In genomic region chr20:32509639-32510066, GRCh38 we compare ENCODE assay signal across 9 cellular contexts.
DNase-seq lines count a peak whose midpoint lies in the region; ATAC-seq and TF ChIP-seq lines count a peak whose summit lies in the region.
"Had no signal": no experiment of that assay in that cellular context is flagged by ENCODE, and none has a peak within 500 bp of the region (broad histone marks: within the 10 kb centered on the region; RNA-seq: fewer than 3 reads in every experiment).

No MANE protein-coding gene starts in this region.

- no peaks in the 10 kb centered on the region for H4K20me1 ChIP-seq in HCT116 (ENCODE audit: insufficient read depth)
- H4K20me1 ChIP-seq in smooth muscle cell (ENCODE audit: low read depth), result no peaks in the 10 kb centered on the region

- H3K9ac ChIP-seq in HCT116 (ENCODE audit: low read length), result no peak overlapping the region
- H3K9ac ChIP-seq in smooth muscle cell (ENCODE audit: low read depth), result no peak overlapping the region

- ATAC-seq in HCT116 (no peak), right cardiac atrium (no peak), HG02884 (IDR thresholded peaks at IDR 0.05; ENCODE audit: unreplicated experiment) (no peak)

- H3K4me2 ChIP-seq in HCT116 (ENCODE audit: low read length) (no peak overlapping the region), smooth muscle cell (no peak overlapping the region)

- CTCF ChIA-PET in HCT116 (lab: Charles Lee), result no interaction called here

- TF ChIP-seq POLR2A in HCT116 (IDR thresholded peaks at IDR 0.05; ENCODE audit: borderline replicate concordance, extremely low read depth, insufficient read depth, insufficient read length), result no peak

- H2AFZ ChIP-seq in HCT116 (ENCODE audit: low read depth, low read length, poor library complexity, severe bottlenecking), result no peak overlapping the region
- H2AFZ ChIP-seq in smooth muscle cell (ENCODE audit: low read depth), result no peak overlapping the region

- POLR2A ChIA-PET in HCT116 (lab: Charles Lee), result no interaction called here

- no peak overlapping the region for H3K4me3 ChIP-seq in HCT116 (replicated peaks in 1 of 2; ENCODE audit: low read depth in 1 of 2, low read length in 2 of 2)
- no peak overlapping the region for H3K4me3 ChIP-seq in smooth muscle cell
- H3K4me3 ChIP-seq in right cardiac atrium (ENCODE audit: low read length), result no peak overlapping the region
- H3K4me3 ChIP-seq: right lobe of liver had no signal

- no peaks in the 10 kb centered on the region for H3K4me1 ChIP-seq in HCT116 (ENCODE audit: control insufficient read depth in 1 of 2, insufficient read depth in 2 of 2, low read length in 2 of 2)
- H3K4me1 ChIP-seq in smooth muscle cell (ENCODE audit: low read depth), result peaks cover 13% of the 10 kb centered on the region
- peaks cover 5% of the 10 kb centered on the region for H3K4me1 ChIP-seq in right cardiac atrium (ENCODE audit: control insufficient read depth, insufficient read depth, low read length)

- H3K27ac ChIP-seq in HCT116 (ENCODE audit: low read depth, low read length) (no peak overlapping the region), smooth muscle cell (ENCODE audit: low read depth) (no peak overlapping the region), right cardiac atrium (ENCODE audit: low read length) (no peak overlapping the region)
- H3K27ac ChIP-seq: right lobe of liver had no signal

- H3K9me3 ChIP-seq in HCT116 (ENCODE audit: control insufficient read depth in 1 of 2, insufficient read depth in 1 of 2, low read depth in 1 of 2, low read length in 2 of 2), result no peaks in the 10 kb centered on the region
- H3K9me3 ChIP-seq in smooth muscle cell (replicated peaks; ENCODE audit: low read depth), result no peaks in the 10 kb centered on the region
- no peaks in the 10 kb centered on the region for H3K9me3 ChIP-seq in right cardiac atrium (ENCODE audit: control insufficient read depth, low read length)
- H3K9me3 ChIP-seq: right lobe of liver had no signal

- H3K79me2 ChIP-seq in HCT116 (ENCODE audit: insufficient read depth, low read length) (no peaks in the 10 kb centered on the region), smooth muscle cell (ENCODE audit: low read depth) (no peaks in the 10 kb centered on the region)

- WGBS in smooth muscle cell (ENCODE audit: low lambda C conversion rate), result 53% methylated on average over 10 of the region's 10 CpGs
- WGBS in right cardiac atrium, result 77% methylated on average over 10 of the region's 10 CpGs

- no peaks in the 10 kb centered on the region for H3K27me3 ChIP-seq in HCT116 (ENCODE audit: insufficient read depth, low read length)
- H3K27me3 ChIP-seq in smooth muscle cell (ENCODE audit: low read depth), result no peaks in the 10 kb centered on the region
- no peaks in the 10 kb centered on the region for H3K27me3 ChIP-seq in right cardiac atrium (ENCODE audit: control insufficient read depth, insufficient read depth)
- H3K27me3 ChIP-seq: right lobe of liver had no signal

- H3K36me3 ChIP-seq in HCT116 (ENCODE audit: control insufficient read depth in 1 of 2, insufficient read depth in 2 of 2, low read length in 2 of 2), result no peaks in the 10 kb centered on the region
- H3K36me3 ChIP-seq in smooth muscle cell (ENCODE audit: low read depth), result no peaks in the 10 kb centered on the region
- H3K36me3 ChIP-seq: right lobe of liver had no signal

- TF ChIP-seq CTCF in HCT116 (IDR thresholded peaks at IDR 0.05 in 2 of 3, conservative IDR thresholded peaks at IDR 0.05 in 1 of 3; ENCODE audit: borderline replicate concordance in 1 of 3, insufficient read depth in 1 of 3, low read depth in 2 of 3, low read length in 2 of 3), result peak in 2 of 3 experiments; percentile 14 to 25; a peak in 1 of 6 replicates
- TF ChIP-seq CTCF in smooth muscle cell (IDR thresholded peaks at IDR 0.05; ENCODE audit: borderline replicate concordance, insufficient read depth, poor library complexity, severe bottlenecking), result peak; percentile 11

- H3F3A ChIP-seq in smooth muscle cell (ENCODE audit: low read depth), result no peaks in the 10 kb centered on the region

- intact Hi-C loops in HCT116 (cut with micrococcal nuclease), result no loop called here
- intact Hi-C loops in right cardiac atrium (cut with DNase I), result no loop called here

- no TSS peak for BruUV-seq in HCT116 (replicated peaks; lab: Mats Ljungman, UMichigan)

- H3K9me2 ChIP-seq in HCT116 (ENCODE audit: insufficient read depth), result no peaks in the 10 kb centered on the region

- no peak for DNase-seq in HCT116 (ENCODE audit: low read depth, low spot score)
- peak; percentile 78 for DNase-seq in SW480 (ENCODE audit: low spot score)
- DNase-seq in central memory CD4-positive, alpha-beta T cell, result peak; percentile 81
- no peak for DNase-seq in smooth muscle cell (lab: John Stamatoyannopoulos, UW; ENCODE audit: unreplicated experiment)
- DNase-seq in cerebellar nuclear complex (lab: John Stamatoyannopoulos, UW), result no peak
- no peak for DNase-seq in NCI-H128 (lab: John Stamatoyannopoulos, UW; ENCODE audit: unreplicated experiment)
- no peak for DNase-seq in right cardiac atrium

- TF ChIP-seq RAD21 in HCT116 (IDR thresholded peaks at IDR 0.05; ENCODE audit: low read depth), result peak; percentile 14; the same call in 1 of the 2 replicates

- RAD21 ChIA-PET in HCT116 (lab: Charles Lee; ENCODE audit: low non-redundant PET in 1 of 2, low total read pairs in 2 of 2, uncharacterized antibody in 2 of 2, unreplicated experiment in 2 of 2), result no interaction called here

TF ChIP-seq in HCT116, 20 proteins besides CTCF, POLR2A, EP300 and RAD21 (continues in another document):
- TF ChIP-seq CBX3 (IDR thresholded peaks at IDR 0.05; ENCODE audit: low read depth) (no peak), EGR1 (IDR thresholded peaks at IDR 0.05; ENCODE audit: low read depth) (no peak), FOSL1 (IDR thresholded peaks at IDR 0.05; ENCODE audit: low read depth) (no peak), TCF7L2 (IDR thresholded peaks at IDR 0.05; ENCODE audit: borderline replicate concordance, extremely low read depth, insufficient read depth, insufficient read length) (no peak), ELF1 (IDR thresholded peaks at IDR 0.05; ENCODE audit: borderline replicate concordance, low read depth) (no peak), CEBPB (IDR thresholded peaks at IDR 0.05; ENCODE audit: low read depth) (no peak), SIN3A (IDR thresholded peaks at IDR 0.05; ENCODE audit: low read depth) (no peak), EZH2phosphoT487 (IDR thresholded peaks at IDR 0.05; ENCODE audit: borderline replicate concordance) (no peak), SRF (IDR thresholded peaks at IDR 0.05; ENCODE audit: low read depth) (no peak), ZFX (IDR thresholded peaks at IDR 0.05) (no peak), ZNF274 (IDR thresholded peaks at IDR 0.05; ENCODE audit: low read depth, low read length) (no peak), EZH2 (IDR thresholded peaks at IDR 0.05) (no peak), SP1 (IDR thresholded peaks at IDR 0.05; ENCODE audit: low read depth) (no peak), ATF3 (IDR thresholded peaks at IDR 0.05) (no peak), ZBTB33 (IDR thresholded peaks at IDR 0.05; ENCODE audit: extremely low read depth, insufficient replicate concordance, low read length) (no peak), REST (IDR thresholded peaks at IDR 0.05; ENCODE audit: low read depth) (no peak), POLR2AphosphoS5 (IDR thresholded peaks at IDR 0.05; ENCODE audit: low read depth, low read length) (no peak), JUND (IDR thresholded peaks at IDR 0.05) (no peak)

Comparison
In these comparisons a context has a peak if more than half of its experiments do, and no peak if none do; other contexts are left out.
1. DNase-seq: peak in SW480 (single experiment) and central memory CD4-positive, alpha-beta T cell (single experiment); none in HCT116 (single experiment), smooth muscle cell (single experiment), cerebellar nuclear complex (0 of 2), NCI-H128 (single experiment) and right cardiac atrium (0 of 3).